Comparison of ENCODE assay signal across 8 cellular contexts in genomic region chr5:132500931-132501628, GRCh38. TPM values are rescaled to one million over a fixed set of nuclear protein-coding genes. Genes with fewer than 3 reads are reported as not detected.
A peak's percentile ranks its signal among the peaks of the same experiment; 100 is the strongest.
DNase-seq lines count a peak whose midpoint lies in the region; ATAC-seq and TF ChIP-seq lines count a peak whose summit lies in the region.

No MANE protein-coding gene starts in this region.

- H3K9me3 Mint-ChIP-seq in nephron progenitor cell (no peaks in the 10 kb centered on the region), type B pancreatic cell (no peaks in the 10 kb centered on the region)

- TF ChIP-seq CTCF in nephron progenitor cell (IDR thresholded peaks at IDR 0.05) (peak; percentile 71), type B pancreatic cell (conservative IDR thresholded peaks at IDR 0.05) (peak; percentile 80)

- DNase-seq in NCI-H1417 (lab: John Stamatoyannopoulos, UW), result peak; percentile 36 to 58 (median 53)
- no peak for DNase-seq in NCI-H1417 treated with DMSO at 0.1 percent for 48 hours (lab: John Stamatoyannopoulos, UW)
- peak; percentile 46 for DNase-seq in NOMO-1 treated with dmso at 0.1 percent for 144 hours (lab: John Stamatoyannopoulos, UW; ENCODE audit: unreplicated experiment)
- DNase-seq in activated T-cell treated with anti-CD3 and anti-CD28 coated beads, Interleukin-2, amount 50 U/mL, for 1 hour, result peak; percentile 74
- peak; percentile 38 for DNase-seq in fibroblast of gingiva (ENCODE audit: low read depth)
- peak; percentile 62 for DNase-seq in nephron progenitor cell
- peak; percentile 72 for DNase-seq in type B pancreatic cell (ENCODE audit: extremely low spot score, unreplicated experiment)

- H3K4me3 Mint-ChIP-seq in nephron progenitor cell (no peak overlapping the region), type B pancreatic cell (no peak overlapping the region)

- H3K27me3 Mint-ChIP-seq in nephron progenitor cell (ENCODE audit: low read depth, poor library complexity) (peaks cover 16% of the 10 kb centered on the region), type B pancreatic cell (no peaks in the 10 kb centered on the region)

- peak; percentile 44 for ATAC-seq in HG02884 (IDR thresholded peaks at IDR 0.05; ENCODE audit: unreplicated experiment)

- H3K4me1 Mint-ChIP-seq in nephron progenitor cell (peaks cover 21% of the 10 kb centered on the region), type B pancreatic cell (ENCODE audit: unreplicated experiment) (no peaks in the 10 kb centered on the region)

- H3K36me3 Mint-ChIP-seq in nephron progenitor cell (ENCODE audit: low read depth) (no peaks in the 10 kb centered on the region), type B pancreatic cell (no peaks in the 10 kb centered on the region)

- H3K27ac Mint-ChIP-seq in nephron progenitor cell (no peak overlapping the region), type B pancreatic cell (peak overlapping the region; percentile 80)

RNA-seq across cellular contexts. Expression of gene IRF1, which starts 10.5 kb away (rescaled TPM):
- total RNA-seq in type B pancreatic cell (ENCODE audit: low replicate concordance), result 50.1 and 77.4 TPM in 2 replicates

RNA-seq across cellular contexts. Expression of gene IL5, which starts 42.2 kb away (rescaled TPM):
- total RNA-seq in type B pancreatic cell (ENCODE audit: low replicate concordance), result not detected in 2 replicates

RNA-seq across cellular contexts. Expression of gene RAD50, which starts 55.7 kb away (rescaled TPM):
- 41.3 and 50.1 TPM in 2 replicates for total RNA-seq in type B pancreatic cell (ENCODE audit: low replicate concordance)
